In the genomic region with DNA sequence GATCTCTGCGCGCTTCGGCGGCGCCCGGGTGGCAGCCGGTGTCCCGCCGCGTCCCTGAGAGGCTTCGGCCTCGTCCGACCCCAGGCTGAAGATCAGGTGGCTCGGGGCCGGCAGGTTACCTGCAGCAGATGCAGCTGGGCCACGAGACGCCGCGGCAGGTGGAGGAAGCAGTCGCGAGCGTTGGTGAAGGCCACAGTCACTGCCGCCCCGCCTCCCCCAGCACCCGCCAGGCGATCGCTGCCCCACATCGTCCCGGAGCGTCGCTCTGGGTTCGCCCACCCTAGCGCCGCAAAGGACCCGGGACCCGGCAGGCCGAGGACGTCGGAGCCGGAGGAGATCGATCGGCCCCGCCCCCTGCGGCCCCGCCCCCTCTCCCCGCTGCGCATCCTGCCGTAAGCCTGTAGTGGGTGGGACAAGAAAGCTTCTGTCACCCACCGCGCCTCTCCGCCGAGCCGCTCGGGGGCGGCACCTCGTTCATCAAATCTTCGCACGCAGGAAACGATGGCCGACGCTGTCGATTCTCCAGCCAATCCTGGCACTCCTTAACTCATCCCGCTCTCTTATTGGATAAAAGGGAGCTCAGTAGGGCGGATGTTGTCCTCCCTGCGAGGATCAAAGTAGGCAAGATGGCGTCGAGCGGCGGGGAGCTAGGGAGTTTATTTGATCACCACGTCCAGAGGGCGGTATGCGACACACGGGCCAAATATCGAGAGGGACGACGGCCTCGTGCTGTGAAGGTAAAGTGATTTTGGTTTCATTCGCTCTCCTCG, we compare ENCODE assay signal across 8 cellular contexts. TPM values are rescaled to one million over a fixed set of nuclear protein-coding genes. Genes with fewer than 3 reads are reported as not detected.
DNase-seq lines count a peak whose midpoint lies in the region; TF ChIP-seq lines count a peak whose summit lies in the region.

A gene (minus strand): TSS at position 333 of the 770 bp plus-strand sequence. CDS start 85 bp downstream, at position 248.
A gene (plus strand): TSS at position 608 of the 770 bp plus-strand sequence. CDS start 19 bp downstream, at position 627.

- TF ChIP-seq CTCF in GM06990 (IDR thresholded peaks at IDR 0.05; ENCODE audit: insufficient read depth, low read length, poor library complexity, severe bottlenecking) (peak; percentile 60), HFF-Myc (IDR thresholded peaks at IDR 0.05; ENCODE audit: low read depth, low read length, missing control alignments) (peak; percentile 20)

- H3K36me3 ChIP-seq in GM06990 (ENCODE audit: control insufficient read depth, insufficient read depth, low read length) (peaks cover 5% of the 10 kb centered on the region), neuron (ENCODE audit: insufficient read depth, low read length) (peaks cover 28% of the 10 kb centered on the region), subcutaneous abdominal adipose tissue (ENCODE audit: control insufficient read depth in 5 of 5, insufficient read depth in 5 of 5, low read length in 5 of 5) (peaks cover 22 to 28% (median 24%) of the 10 kb centered on the region in 5 donors)

- H3K4me3 ChIP-seq in GM06990 (replicated peaks; ENCODE audit: low read depth, low read length) (peak within 1 kb of the TSS; percentile 97), HFF-Myc (replicated peaks; ENCODE audit: low read depth, low read length) (peak within 1 kb of the TSS; percentile 84), neuron (ENCODE audit: low read length) (peak within 1 kb of the TSS; percentile 92), subcutaneous abdominal adipose tissue (ENCODE audit: low read depth in 1 of 5, low read length in 5 of 5) (peak within 1 kb of the TSS; percentile 94 to 100 (median 99))

- H3K27me3 ChIP-seq in GM06990 (replicated peaks; ENCODE audit: control insufficient read depth, insufficient read depth, low read length) (no peaks in the 10 kb centered on the region), neuron (ENCODE audit: insufficient read depth, low read length) (no peaks in the 10 kb centered on the region), subcutaneous abdominal adipose tissue (ENCODE audit: control insufficient read depth in 5 of 5, insufficient read depth in 4 of 5, low read length in 5 of 5) (no peaks in the 10 kb centered on the region)

- peak within 1 kb of the TSS; percentile 94 for H3K27ac ChIP-seq in subcutaneous abdominal adipose tissue (ENCODE audit: low read depth, low read length)

- DNase-seq in GM06990 (ENCODE audit: extremely low read depth, insufficient read length): peak; percentile 100
- peak; percentile 98 for DNase-seq in HFF-Myc (ENCODE audit: extremely low read depth, low read depth)
- DNase-seq in MV-4-11 (lab: John Stamatoyannopoulos, UW): peak; percentile 99
- DNase-seq in SK-MEL-5 (ENCODE audit: low read depth, low spot score): peak; percentile 100
- DNase-seq in activated naive CD4-positive, alpha-beta T cell treated with Interleukin-2 at 50 U/mL for 16 hours: peak; percentile 96
- DNase-seq in foreskin melanocyte: peak; percentile 99

- in situ Hi-C loops in SK-MEL-5 (cut with HindIII; ENCODE audit: low pct_unique_long_range_greater_than_20kb, low sequenced_read_pairs): no loop called here

- peak within 1 kb of the TSS; percentile 82 to 95 (median 90) for H3K9ac ChIP-seq in subcutaneous abdominal adipose tissue (ENCODE audit: low read length in 5 of 5)

- H3K4me1 ChIP-seq in neuron (ENCODE audit: insufficient read depth, low read length) (peaks cover 20% of the 10 kb centered on the region), subcutaneous abdominal adipose tissue (ENCODE audit: control insufficient read depth in 5 of 5, insufficient read depth in 5 of 5, low read length in 5 of 5) (peaks cover 0 to 23% (median 18%) of the 10 kb centered on the region in 5 donors)

- H3K9me3 ChIP-seq in neuron (ENCODE audit: low read length) (no peaks in the 10 kb centered on the region), subcutaneous abdominal adipose tissue (ENCODE audit: control insufficient read depth in 5 of 5, low read length in 5 of 5) (no peaks in the 10 kb centered on the region)

- peak within 1 kb of the TSS; percentile 44 for H2AFZ ChIP-seq in neuron (ENCODE audit: low read depth, low read length)

RNA-seq across cellular contexts. Expression of the first gene that starts in this region (rescaled TPM):
- 24.8 and 27.6 TPM in 2 replicates for total RNA-seq in SK-MEL-5 (2014; rRNA removed; shearing (Covaris generic))
- polyA plus RNA-seq in SK-MEL-5 (2015; cell fraction: cytosol; rRNA removed): 13.7 and 21.0 TPM in 2 replicates
- polyA plus RNA-seq in SK-MEL-5 (2015; cell fraction: nucleus; rRNA removed): 132 and 186 TPM in 2 replicates

RNA-seq across cellular contexts. Expression of the second gene that starts in this region (rescaled TPM):
- 22.3 and 22.4 TPM in 2 replicates for total RNA-seq in SK-MEL-5 (2014; rRNA removed; shearing (Covaris generic))
- polyA plus RNA-seq in SK-MEL-5 (2015; cell fraction: cytosol; rRNA removed): 18.6 and 20.0 TPM in 2 replicates
- polyA plus RNA-seq in SK-MEL-5 (2015; cell fraction: nucleus; rRNA removed): 54.8 and 57.1 TPM in 2 replicates

Comparison
In these comparisons a context has a peak if more than half of its experiments do, and no peak if none do; other contexts are left out.
1. Peak in every context shown above with its lines: DNase-seq, H3K4me3 ChIP-seq and H3K27ac ChIP-seq.